ENCODE assay signal across 12 cellular contexts in the genomic region with DNA sequence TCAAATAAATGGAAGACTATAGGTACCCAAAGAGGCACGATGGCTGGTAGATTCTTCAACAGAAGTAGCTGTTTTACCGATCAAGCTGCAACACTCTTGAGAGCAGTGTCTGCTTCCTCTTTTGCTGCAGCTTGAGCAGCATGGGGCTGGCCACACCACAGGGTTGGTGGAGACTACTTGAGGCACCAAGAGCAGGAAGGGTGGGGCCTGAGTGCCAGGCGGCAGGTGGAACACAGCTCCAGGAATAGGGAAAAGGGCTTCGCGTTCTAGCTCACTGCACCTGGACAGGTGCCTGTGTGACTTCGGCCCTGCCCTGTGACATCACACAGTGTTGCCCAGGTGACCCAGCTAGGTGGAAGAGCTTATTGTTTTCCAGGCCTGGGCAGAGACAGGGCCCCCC. TPM values are rescaled to one million over a fixed set of nuclear protein-coding genes. Genes with fewer than 3 reads are reported as not detected.
DNase-seq lines count a peak whose midpoint lies in the region; ATAC-seq, FAIRE-seq and TF ChIP-seq lines count a peak whose summit lies in the region.
"Had no signal": no experiment of that assay in that cellular context is flagged by ENCODE, and none has a peak within 500 bp of the region (broad histone marks: within the 10 kb centered on the region; RNA-seq: fewer than 3 reads in every experiment).

A gene (plus strand): TSS at position 365 of the 400 bp plus-strand sequence. CDS start 394 bp downstream, outside the sequence.

- H3K14ac ChIP-seq in neuronal stem cell (ENCODE audit: low read length) = no peak within 1 kb of the TSS

- no peaks in the 10 kb centered on the region for H3K79me1 ChIP-seq in neuronal stem cell (ENCODE audit: low read depth, low read length)

- no peaks in the 10 kb centered on the region for H3K79me2 ChIP-seq in OCI-LY7 (ENCODE audit: insufficient read depth, low read depth, low read length)

- no peak within 1 kb of the TSS for H3K4me3 ChIP-seq in OCI-LY7 (ENCODE audit: low read depth, low read length, poor library complexity, severe bottlenecking)
- no peak within 1 kb of the TSS for H3K4me3 ChIP-seq in neuronal stem cell (ENCODE audit: low read length in 2 of 2)
- no peak within 1 kb of the TSS for H3K4me3 ChIP-seq in adrenal gland
- H3K4me3 ChIP-seq: ascending aorta had no signal

- BruUV-seq in OCI-LY7 (replicated peaks; lab: Mats Ljungman, UMichigan) = no TSS peak

- peak; percentile 50 for ATAC-seq in GM18498 (IDR thresholded peaks at IDR 0.05; ENCODE audit: unreplicated experiment)
- ATAC-seq in HG03135 (IDR thresholded peaks at IDR 0.05; ENCODE audit: unreplicated experiment) = no peak
- ATAC-seq: activated CD8-positive, alpha-beta memory T cell treated with anti-CD3 and anti-CD28 coated beads, Interleukin-2, amount 10 ng/mL, durations not matched to agents 7 days and 5 days had no signal

- H3K36me3 ChIP-seq in OCI-LY7 (ENCODE audit: insufficient read depth, low read length) = no peaks in the 10 kb centered on the region
- H3K36me3 ChIP-seq in neuronal stem cell (replicated peaks in 1 of 2; ENCODE audit: control insufficient read depth in 2 of 2, insufficient read depth in 2 of 2, low read length in 2 of 2) = no peaks in the 10 kb centered on the region
- H3K36me3 ChIP-seq in adrenal gland (replicated peaks in 1 of 2) = no peaks in the 10 kb centered on the region
- H3K36me3 ChIP-seq: ascending aorta had no signal

- H3K4me1 ChIP-seq in OCI-LY7 (ENCODE audit: insufficient read depth, low read length, poor library complexity, severe bottlenecking) (no peaks in the 10 kb centered on the region), neuronal stem cell (ENCODE audit: control insufficient read depth in 2 of 2, insufficient read depth in 1 of 2, low read depth in 1 of 2, low read length in 2 of 2) (peaks cover 13 to 18% of the 10 kb centered on the region in 2 donors), adrenal gland (replicated peaks in 1 of 2) (peaks cover 13 to 17% of the 10 kb centered on the region in 2 donors)

- no peaks in the 10 kb centered on the region for H3K9me2 ChIP-seq in OCI-LY7 (ENCODE audit: insufficient read depth, low read length)

- CTCF ChIA-PET in OCI-LY7 (lab: Charles Lee; ENCODE audit: unreplicated experiment) = no interaction called here

- H3K9me3 ChIP-seq in OCI-LY7 (ENCODE audit: low read length) = no peaks in the 10 kb centered on the region
- no peaks in the 10 kb centered on the region for H3K9me3 ChIP-seq in neuronal stem cell (replicated peaks in 1 of 2; ENCODE audit: control insufficient read depth in 2 of 2, insufficient read depth in 1 of 2, low read depth in 1 of 2, low read length in 2 of 2)
- H3K9me3 ChIP-seq in adrenal gland (replicated peaks in 1 of 3) = no peaks in the 10 kb centered on the region
- H3K9me3 ChIP-seq: ascending aorta had no signal

- TF ChIP-seq POLR2A in adrenal gland (IDR thresholded peaks at IDR 0.05) = no peak

- no peak within 1 kb of the TSS for H3K9ac ChIP-seq in neuronal stem cell (ENCODE audit: low read depth, low read length, poor library complexity)

- H3K18ac ChIP-seq in neuronal stem cell (ENCODE audit: low read length) = peak within 1 kb of the TSS; percentile 29

- H4K91ac ChIP-seq in neuronal stem cell (ENCODE audit: low read depth, low read length, poor library complexity) = no peak within 1 kb of the TSS

- H3K4me2 ChIP-seq in OCI-LY7 (ENCODE audit: low read length) (no peak within 1 kb of the TSS), neuronal stem cell (ENCODE audit: insufficient read depth, low read length, poor library complexity, severe bottlenecking) (no peak within 1 kb of the TSS)

- no peak within 1 kb of the TSS for H2BK120ac ChIP-seq in neuronal stem cell (ENCODE audit: low read depth, low read length)

- H3K27me3 ChIP-seq in neuronal stem cell (ENCODE audit: control insufficient read depth in 3 of 3, insufficient read depth in 3 of 3, low read depth in 1 of 3, low read length in 3 of 3) = no peaks in the 10 kb centered on the region
- H3K27me3 ChIP-seq in adrenal gland = no peaks in the 10 kb centered on the region
- H3K27me3 ChIP-seq: ascending aorta had no signal

- H3K27ac ChIP-seq in OCI-LY7 (ENCODE audit: low read depth, low read length, poor library complexity, severe bottlenecking) (no peak within 1 kb of the TSS), neuronal stem cell (replicated peaks; ENCODE audit: low read length) (no peak within 1 kb of the TSS), adrenal gland (no peak within 1 kb of the TSS)
- H3K27ac ChIP-seq: ascending aorta had no signal

- peak; percentile 80 for DNase-seq in NCI-H1105 (lab: John Stamatoyannopoulos, UW)
- DNase-seq in OCI-LY7 (ENCODE audit: low spot score) = peak; percentile 3
- DNase-seq in neuronal stem cell (ENCODE audit: low spot score) = no peak
- no peak for DNase-seq in T-helper 1 cell
- no peak for DNase-seq in RCC 7860 (ENCODE audit: low spot score)
- no peak for DNase-seq in adrenal gland
- DNase-seq: activated CD8-positive, alpha-beta memory T cell treated with anti-CD3 and anti-CD28 coated beads, Interleukin-2, amount 10 ng/mL, durations not matched to agents 7 days and 5 days had no signal

- H4K20me1 ChIP-seq in OCI-LY7 (ENCODE audit: insufficient read depth, low read length) = no peaks in the 10 kb centered on the region

- no peak within 1 kb of the TSS for H2AFZ ChIP-seq in OCI-LY7 (ENCODE audit: low read length)
- H2AFZ ChIP-seq in neuronal stem cell (ENCODE audit: low read length) = no peak within 1 kb of the TSS

- H2AK5ac ChIP-seq in neuronal stem cell (ENCODE audit: low read depth, low read length) = peak within 1 kb of the TSS; percentile 42

- no peak for FAIRE-seq in RCC 7860 (lab: Jason Lieb, UNC)

- POLR2A ChIA-PET in OCI-LY7 (lab: Charles Lee) = no interaction called here

- no peak within 1 kb of the TSS for H3K23ac ChIP-seq in neuronal stem cell (ENCODE audit: low read depth, low read length, poor library complexity)

- no CpG with 5 or more reads among the region's 6 CpGs for WGBS in neuronal stem cell (ENCODE audit: extremely low coverage in 2 of 2, insufficient read length in 2 of 2, insufficient replicate concordance in 1 of 2), 2 donors
- WGBS in adrenal gland, 4 donors = 79 to 84% (median 82%) methylated on average over 3 to 6 of the region's 6 CpGs

- intact Hi-C loops in OCI-LY7 (cut with micrococcal nuclease; ENCODE audit: unreplicated experiment) (no loop called here), adrenal gland (cut with DNase I) (no loop called here)

- no peak for TF ChIP-seq CTCF in OCI-LY7 (conservative IDR thresholded peaks at IDR 0.05; ENCODE audit: low read length)
- TF ChIP-seq CTCF in adrenal gland (IDR thresholded peaks at IDR 0.05) = no peak

- H3K4ac ChIP-seq in neuronal stem cell (ENCODE audit: low read length) = no peak within 1 kb of the TSS

- no peak within 1 kb of the TSS for H4K8ac ChIP-seq in neuronal stem cell (ENCODE audit: low read depth, low read length)

- no peak within 1 kb of the TSS for H2BK5ac ChIP-seq in neuronal stem cell (ENCODE audit: low read length)

- H2BK12ac ChIP-seq in neuronal stem cell (ENCODE audit: low read length) = no peak within 1 kb of the TSS

- peak within 1 kb of the TSS; percentile 35 for H2BK15ac ChIP-seq in neuronal stem cell (ENCODE audit: low read length)

RNA-seq across cellular contexts. Expression of the gene that starts here (rescaled TPM):
- not detected in 2 replicates for total RNA-seq in OCI-LY7 (2014; rRNA removed; shearing (Covaris generic))
- total RNA-seq in OCI-LY7 (2022) (not detected in 2 replicates), adrenal gland (under 1 TPM in 5 of 8 donors, not detected in 3; 0.11 to 0.63 (median 0.16) TPM)
- 1.3 TPM for polyA plus RNA-seq in neuronal stem cell (2013, experiment 1 of 2)
- polyA plus RNA-seq in neuronal stem cell (2013, experiment 2 of 2) = 1.1 TPM
- under 1 TPM; 0.30 to 0.48 (median 0.42) TPM for polyA plus RNA-seq in adrenal gland
- total RNA-seq: activated CD8-positive, alpha-beta memory T cell treated with anti-CD3 and anti-CD28 coated beads, Interleukin-2, amount 10 ng/mL, durations not matched to agents 7 days and 5 days; ascending aorta; myocyte; SK-MEL-5 had no signal

Comparison
In these comparisons a context has a peak if more than half of its experiments do, and no peak if none do; other contexts are left out.
1. Peak in DNase-seq in OCI-LY7; RNA of the gene not detected or under 1 TPM.